In genomic region chr3:197186887-197187588, GRCh38 we compare ENCODE assay signal across 1 cellular context.
TF ChIP-seq lines count a peak whose summit lies in the region.

No MANE protein-coding gene starts in this region.

TF ChIP-seq in WTC11, 78 proteins besides CTCF, POLR2A, EP300 and RAD21 (continued from another document):
- TF ChIP-seq AFF4 (CRISPR knock-in tag; IDR thresholded peaks at IDR 0.05; ENCODE audit: borderline replicate concordance) = no peak
- no peak for TF ChIP-seq FOXK1 (CRISPR knock-in tag; IDR thresholded peaks at IDR 0.05)
- no peak for TF ChIP-seq ZNF263 (CRISPR knock-in tag; IDR thresholded peaks at IDR 0.05; ENCODE audit: low read depth)
- TF ChIP-seq E2F1 (CRISPR knock-in tag; IDR thresholded peaks at IDR 0.05) = no peak
